Comparison of ENCODE assay signal across 21 cellular contexts in the genomic region with DNA sequence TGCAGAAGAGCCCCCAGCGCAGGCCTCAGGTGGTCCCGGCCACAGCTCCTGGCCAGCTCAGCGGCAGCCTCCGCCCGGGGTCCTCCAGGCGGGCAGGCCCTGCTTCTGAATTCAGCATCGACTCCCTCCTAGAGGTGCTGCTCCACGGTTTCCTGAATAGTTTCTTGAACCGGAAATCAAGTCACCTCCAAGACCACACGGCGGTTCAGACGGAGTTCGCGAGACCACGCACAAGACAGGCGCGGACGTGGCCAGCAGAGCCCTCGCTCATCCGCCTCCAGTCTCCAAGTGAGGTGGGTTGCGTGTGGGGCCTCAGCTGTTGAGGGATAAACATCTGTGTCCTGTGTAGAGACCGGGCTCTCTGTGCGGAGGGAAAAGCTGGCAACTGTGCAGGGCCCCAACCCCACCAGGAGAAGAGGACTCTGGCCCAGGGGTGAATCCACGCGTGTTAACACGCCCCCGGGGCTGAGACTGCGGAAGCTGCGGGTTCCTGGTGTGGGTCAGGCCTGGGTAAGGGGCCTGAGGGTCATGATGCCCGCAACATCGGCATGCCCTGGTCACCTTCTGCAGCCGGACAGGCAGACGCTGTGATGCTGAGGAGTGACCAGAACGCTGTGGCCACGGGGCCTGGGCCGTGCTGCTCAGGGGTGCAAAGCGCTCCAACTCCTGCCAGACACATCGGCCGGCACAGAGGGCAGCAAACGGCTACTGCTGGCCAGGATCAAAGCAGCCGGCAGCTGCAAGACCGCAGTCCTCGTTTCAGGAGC. TPM values are rescaled to one million over a fixed set of nuclear protein-coding genes. Genes with fewer than 3 reads are reported as not detected.
A peak's percentile ranks its signal among the peaks of the same experiment; 100 is the strongest.
DNase-seq lines count a peak whose midpoint lies in the region; ATAC-seq and TF ChIP-seq lines count a peak whose summit lies in the region.
"Had no signal": no experiment of that assay in that cellular context is flagged by ENCODE, and none has a peak within 500 bp of the region (broad histone marks: within the 10 kb centered on the region; RNA-seq: fewer than 3 reads in every experiment).

No MANE protein-coding gene starts in this region.

- peak; percentile 68 for DNase-seq in activated CD4-positive, alpha-beta T cell treated with anti-CD3 and anti-CD28 coated beads, Interleukin-2, amount 10 ng/mL, durations not matched to agents 24 days and 14 days
- no peak for DNase-seq in activated CD4-positive, alpha-beta T cell treated with anti-CD3 and anti-CD28 coated beads for 48 hours
- peak; percentile 61 for DNase-seq in activated CD8-positive, alpha-beta T cell treated with anti-CD3 and anti-CD28 coated beads, Interleukin-2, amount 10 ng/mL, durations not matched to agents 7 days and 5 days
- peak; percentile 41 for DNase-seq in left lobe of liver (ENCODE audit: low spot score)
- DNase-seq in mesothelial cell of epicardium (ENCODE audit: low spot score in 2 of 2, unreplicated experiment in 2 of 2): no peak
- no peak for DNase-seq in NCI-H69 (lab: John Stamatoyannopoulos, UW)
- no peak for DNase-seq in GM10248 (ENCODE audit: extremely low spot score)
- DNase-seq: activated B cell treated with CpG ODN at 0.5 μM for 24 hours; central memory CD4-positive, alpha-beta T cell; dermis blood vessel endothelial cell; naive B cell; NCI-H1092; NCI-H1930; NCI-H748 treated with DMSO at 0.1 percent for 48 hours; small intestine; T-helper 9 cell had no signal

- H3K27ac Mint-ChIP-seq in activated CD4-positive, alpha-beta T cell treated with anti-CD3 and anti-CD28 coated beads, Interleukin-2, amount 10 ng/mL, durations not matched to agents 24 days and 14 days: no peak overlapping the region
- H3K27ac Mint-ChIP-seq in activated CD8-positive, alpha-beta T cell treated with anti-CD3 and anti-CD28 coated beads, Interleukin-2, amount 10 ng/mL, durations not matched to agents 7 days and 5 days: no peak overlapping the region
- no peak overlapping the region for H3K27ac Mint-ChIP-seq in mesothelial cell of epicardium
- H3K27ac Mint-ChIP-seq: activated B cell treated with CpG ODN at 0.5 μM for 24 hours; activated naive CD4-positive, alpha-beta T cell treated with anti-CD3 and anti-CD28 coated beads, Interleukin-2, amount 50 U/mL, for 24 hours had no signal

- H3K4me2 ChIP-seq in BLaER1: peak overlapping the region; percentile 66

- intact Hi-C loops in activated CD4-positive, alpha-beta T cell treated with anti-CD3 and anti-CD28 coated beads, Interleukin-2, amount 10 ng/mL, durations not matched to agents 24 days and 14 days (cut with micrococcal nuclease): no loop called here

- peaks cover 12% of the 10 kb centered on the region for H3K4me1 Mint-ChIP-seq in activated CD4-positive, alpha-beta T cell treated with anti-CD3 and anti-CD28 coated beads, Interleukin-2, amount 10 ng/mL, durations not matched to agents 24 days and 14 days
- H3K4me1 Mint-ChIP-seq in activated CD8-positive, alpha-beta T cell treated with anti-CD3 and anti-CD28 coated beads, Interleukin-2, amount 10 ng/mL, durations not matched to agents 7 days and 5 days (ENCODE audit: low read depth): peaks cover 38% of the 10 kb centered on the region
- peaks cover 11% of the 10 kb centered on the region for H3K4me1 Mint-ChIP-seq in mesothelial cell of epicardium
- H3K4me1 Mint-ChIP-seq: activated B cell treated with CpG ODN at 0.5 μM for 24 hours had no signal

- no peak overlapping the region for H3K4me3 ChIP-seq in BLaER1
- H3K4me3 ChIP-seq: left lung, suprapubic skin had no signal

- no peak for TF ChIP-seq CTCF in mesothelial cell of epicardium (IDR thresholded peaks at IDR 0.05; ENCODE audit: unreplicated experiment)
- no peak for TF ChIP-seq CTCF in GM10248 (IDR thresholded peaks at IDR 0.05; ENCODE audit: control extremely low read depth, extremely low read depth, low read depth, missing control alignments)

- no peaks in the 10 kb centered on the region for H3K9me3 Mint-ChIP-seq in activated CD4-positive, alpha-beta T cell treated with anti-CD3 and anti-CD28 coated beads, Interleukin-2, amount 10 ng/mL, durations not matched to agents 24 days and 14 days
- no peaks in the 10 kb centered on the region for H3K9me3 Mint-ChIP-seq in activated CD8-positive, alpha-beta T cell treated with anti-CD3 and anti-CD28 coated beads, Interleukin-2, amount 10 ng/mL, durations not matched to agents 7 days and 5 days (ENCODE audit: insufficient read depth)
- no peaks in the 10 kb centered on the region for H3K9me3 Mint-ChIP-seq in mesothelial cell of epicardium
- H3K9me3 Mint-ChIP-seq: activated B cell treated with CpG ODN at 0.5 μM for 24 hours; activated naive CD4-positive, alpha-beta T cell treated with anti-CD3 and anti-CD28 coated beads, Interleukin-2, amount 50 U/mL, for 24 hours; naive B cell had no signal

- H3K9ac ChIP-seq in BLaER1: no peak overlapping the region

- POLR2A ChIA-PET in activated CD8-positive, alpha-beta T cell treated with anti-CD3 and anti-CD28 coated beads, Interleukin-2, amount 10 ng/mL, durations not matched to agents 7 days and 5 days (lab: Charles Lee): no interaction called here
- POLR2A ChIA-PET in GM10248 (lab: Yijun Ruan, JAX): no interaction called here

- no peaks in the 10 kb centered on the region for H3K27me3 Mint-ChIP-seq in activated CD4-positive, alpha-beta T cell treated with anti-CD3 and anti-CD28 coated beads, Interleukin-2, amount 10 ng/mL, durations not matched to agents 24 days and 14 days
- H3K27me3 Mint-ChIP-seq in activated CD8-positive, alpha-beta T cell treated with anti-CD3 and anti-CD28 coated beads, Interleukin-2, amount 10 ng/mL, durations not matched to agents 7 days and 5 days (ENCODE audit: low read depth): peaks cover 4% of the 10 kb centered on the region
- no peaks in the 10 kb centered on the region for H3K27me3 Mint-ChIP-seq in mesothelial cell of epicardium (ENCODE audit: low read depth)
- H3K27me3 Mint-ChIP-seq: activated B cell treated with CpG ODN at 0.5 μM for 24 hours; activated naive CD4-positive, alpha-beta T cell treated with anti-CD3 and anti-CD28 coated beads, Interleukin-2, amount 50 U/mL, for 24 hours; naive B cell had no signal

- H3K36me3 Mint-ChIP-seq in activated CD4-positive, alpha-beta T cell treated with anti-CD3 and anti-CD28 coated beads, Interleukin-2, amount 10 ng/mL, durations not matched to agents 24 days and 14 days (ENCODE audit: low read depth): no peaks in the 10 kb centered on the region
- H3K36me3 Mint-ChIP-seq in activated CD8-positive, alpha-beta T cell treated with anti-CD3 and anti-CD28 coated beads, Interleukin-2, amount 10 ng/mL, durations not matched to agents 7 days and 5 days (ENCODE audit: low read depth): peaks cover 11% of the 10 kb centered on the region
- H3K36me3 Mint-ChIP-seq in mesothelial cell of epicardium: peaks cover 21% of the 10 kb centered on the region

- H3K4me1 ChIP-seq in BLaER1: peaks cover 16% of the 10 kb centered on the region
- H3K4me1 ChIP-seq: left lung, suprapubic skin had no signal

- peak; percentile 62 for ATAC-seq in activated CD8-positive, alpha-beta T cell treated with anti-CD3 and anti-CD28 coated beads, Interleukin-2, amount 10 ng/mL, durations not matched to agents 7 days and 5 days
- no peak for ATAC-seq in left lobe of liver
- ATAC-seq: left lung had no signal

- no peaks in the 10 kb centered on the region for H3K9me3 ChIP-seq in BLaER1
- H3K9me3 ChIP-seq: left lung, suprapubic skin had no signal

- H4K20me1 ChIP-seq in BLaER1: no peaks in the 10 kb centered on the region

- no peak overlapping the region for H3K4me3 Mint-ChIP-seq in activated CD4-positive, alpha-beta T cell treated with anti-CD3 and anti-CD28 coated beads, Interleukin-2, amount 10 ng/mL, durations not matched to agents 24 days and 14 days
- H3K4me3 Mint-ChIP-seq in activated CD8-positive, alpha-beta T cell treated with anti-CD3 and anti-CD28 coated beads, Interleukin-2, amount 10 ng/mL, durations not matched to agents 7 days and 5 days: peak overlapping the region; percentile 12
- H3K4me3 Mint-ChIP-seq in mesothelial cell of epicardium: no peak overlapping the region
- H3K4me3 Mint-ChIP-seq: activated B cell treated with CpG ODN at 0.5 μM for 24 hours; activated naive CD4-positive, alpha-beta T cell treated with anti-CD3 and anti-CD28 coated beads, Interleukin-2, amount 50 U/mL, for 24 hours; naive B cell had no signal

- 0 out of 2 replicates have a peak overlapping the region, but pooled peaks have one; percentile 46 for H3K27ac ChIP-seq in BLaER1
- H3K27ac ChIP-seq: left lung, RWPE1, suprapubic skin had no signal

- H3K27me3 ChIP-seq in BLaER1: no peaks in the 10 kb centered on the region
- H3K27me3 ChIP-seq: left lung, suprapubic skin had no signal

- H3K36me3 ChIP-seq in BLaER1: peaks cover 11% of the 10 kb centered on the region

- CTCF ChIA-PET in activated CD8-positive, alpha-beta T cell treated with anti-CD3 and anti-CD28 coated beads, Interleukin-2, amount 10 ng/mL, durations not matched to agents 7 days and 5 days (lab: Charles Lee): no interaction called here
- CTCF ChIA-PET in GM10248 (lab: Yijun Ruan, JAX): no interaction called here

RNA-seq across cellular contexts. Expression of a gene that starts 55.0 kb away (rescaled TPM):
- 19.6 and 22.3 TPM in 2 replicates for total RNA-seq in activated CD4-positive, alpha-beta T cell treated with anti-CD3 and anti-CD28 coated beads, Interleukin-2, amount 10 ng/mL, durations not matched to agents 24 days and 14 days
- total RNA-seq in activated CD8-positive, alpha-beta T cell treated with anti-CD3 and anti-CD28 coated beads, Interleukin-2, amount 10 ng/mL, durations not matched to agents 7 days and 5 days: 1 to 10 TPM; 3.0 to 4.8 TPM
- total RNA-seq in left lobe of liver (4.7 TPM), mesothelial cell of epicardium (105 to 106 TPM (median 106 TPM) in 3 replicates)

Comparison
In these comparisons a context has a peak if more than half of its experiments do, and no peak if none do; other contexts are left out.
1. DNase-seq: peak in activated CD4-positive, alpha-beta T cell treated with anti-CD3 and anti-CD28 coated beads, Interleukin-2, amount 10 ng/mL, durations not matched to agents 24 days and 14 days (single experiment), activated CD8-positive, alpha-beta T cell treated with anti-CD3 and anti-CD28 coated beads, Interleukin-2, amount 10 ng/mL, durations not matched to agents 7 days and 5 days (single experiment) and left lobe of liver (single experiment); none in activated CD4-positive, alpha-beta T cell treated with anti-CD3 and anti-CD28 coated beads for 48 hours (single experiment), mesothelial cell of epicardium (0 of 2), NCI-H69 (single experiment) and GM10248 (single experiment).